In genomic region chr2:218959761-218960195, GRCh38 we compare ENCODE assay signal across 8 cellular contexts. TPM values are rescaled to one million over a fixed set of nuclear protein-coding genes. Genes with fewer than 3 reads are reported as not detected.
DNase-seq lines count a peak whose midpoint lies in the region; ATAC-seq, FAIRE-seq and TF ChIP-seq lines count a peak whose summit lies in the region.

No MANE protein-coding gene starts in this region.

- POLR2A ChIA-PET in GM12878 (lab: Charles Lee): no interaction called here

- 7% methylated on average over 39 of the region's 50 CpGs for WGBS in GM12878 (ENCODE audit: insufficient coverage, insufficient replicate concordance, low lambda C conversion rate, missing lambda C conversion rate)
- WGBS in mesendoderm (ENCODE audit: extremely low coverage, insufficient coverage, low lambda C conversion rate): no CpG with 5 or more reads among the region's 50 CpGs

- no peak for TF ChIP-seq RAD21 in GM12878 (IDR thresholded peaks at IDR 0.05; ENCODE audit: insufficient read depth, low read depth, low read length)

- peaks cover 32% of the 10 kb centered on the region for H3K4me1 Mint-ChIP-seq in GM23338

- H3K9ac ChIP-seq in GM12878 (ENCODE audit: control insufficient read depth, insufficient read depth, low read length) (no peak overlapping the region), mesendoderm (ENCODE audit: low read length) (no peak overlapping the region)

- H2BK120ac ChIP-seq in mesendoderm (ENCODE audit: low read depth, low read length): no peak overlapping the region

- SMC1A ChIA-PET in GM12878 (lab: Charles Lee; ENCODE audit: uncharacterized antibody, unreplicated experiment): interaction anchor here (0.8 to 1.2 kb wide), 3 partner anchors 50 to 83 kb away, joined by 3 to 5 read pairs (median 3); no protein-coding TSS in a partner anchor

- H2BK5ac ChIP-seq in mesendoderm (ENCODE audit: low read length): no peak overlapping the region

- DNase-seq in GM23338 (ENCODE audit: low spot score): peak; percentile 28
- DNase-seq in GM12878 (ENCODE audit: low read depth, low spot score): no peak
- DNase-seq in mesendoderm: peak; percentile 13
- DNase-seq in SHP77 (lab: John Stamatoyannopoulos, UW): no peak
- no peak for DNase-seq in NK-92 (lab: John Stamatoyannopoulos, UW; ENCODE audit: unreplicated experiment)
- DNase-seq in germinal center (ENCODE audit: low spot score): no peak

- CTCF ChIA-PET in GM12878 (lab: Yijun Ruan, JAX): interaction anchor here (0.5 to 2.4 kb wide), 6 partner anchors 35 to 160 kb away, joined by 3 to 11 read pairs (median 4); no protein-coding TSS in a partner anchor

- H3K23ac ChIP-seq in mesendoderm (ENCODE audit: low read length): no peak overlapping the region

- TF ChIP-seq CTCF in GM23338 (conservative IDR thresholded peaks at IDR 0.05; ENCODE audit: low read depth in 2 of 2) (no peak), GM12878 (IDR thresholded peaks at IDR 0.05 in 2 of 3, conservative IDR thresholded peaks at IDR 0.05 in 1 of 3; ENCODE audit: control insufficient read depth in 2 of 3, extremely low read depth in 1 of 3, insufficient read depth in 1 of 3, low read depth in 3 of 3, low read length in 3 of 3) (no peak)

- H3K36me3 ChIP-seq in ACC112 (ENCODE audit: insufficient read depth, low read length): no peaks in the 10 kb centered on the region
- no peaks in the 10 kb centered on the region for H3K36me3 ChIP-seq in GM23338 (ENCODE audit: insufficient read depth)
- no peaks in the 10 kb centered on the region for H3K36me3 ChIP-seq in GM12878 (ENCODE audit: control insufficient read depth in 2 of 2, insufficient read depth in 2 of 2, low read length in 1 of 2)
- H3K36me3 ChIP-seq in mesendoderm (ENCODE audit: control insufficient read depth, insufficient read depth, low read length): no peaks in the 10 kb centered on the region

- no peak overlapping the region; the same call in 2 of the 3 replicates for H3K4me3 Mint-ChIP-seq in GM23338

- peak overlapping the region; percentile 68 for H3K4me3 ChIP-seq in ACC112 (ENCODE audit: low read depth, low read length)
- peak overlapping the region; percentile 83 for H3K4me3 ChIP-seq in GM23338
- H3K4me3 ChIP-seq in GM12878: peak overlapping the region; percentile 64; the same call in 1 of the 2 replicates
- H3K4me3 ChIP-seq in mesendoderm (ENCODE audit: low read length): no peak overlapping the region

- no peak overlapping the region for H4K8ac ChIP-seq in mesendoderm (ENCODE audit: low read depth, low read length)

- no peaks in the 10 kb centered on the region for H3K9me3 Mint-ChIP-seq in GM23338

- no peaks in the 10 kb centered on the region for H3K79me1 ChIP-seq in mesendoderm (ENCODE audit: low read length)

- H3K27me3 ChIP-seq in ACC112 (ENCODE audit: insufficient read depth, low read length) (peaks cover 76% of the 10 kb centered on the region), GM23338 (ENCODE audit: insufficient read depth) (peaks cover 83% of the 10 kb centered on the region), GM12878 (replicated peaks in 1 of 2; ENCODE audit: control insufficient read depth in 2 of 2, insufficient read depth in 2 of 2, low read length in 1 of 2) (peaks cover 12 to 16% of the 10 kb centered on the region in 2 experiments; a peak in 3 of 4 replicates), mesendoderm (ENCODE audit: insufficient read depth, low read length, poor library complexity) (peaks cover 25% of the 10 kb centered on the region)

- intact Hi-C loops in GM12878 (cut with micrococcal nuclease; ENCODE audit: unreplicated experiment): no loop called here

- no peak for TF ChIP-seq POLR2A in GM12878 (IDR thresholded peaks at IDR 0.05; ENCODE audit: low read depth, low read length)

- no peak for ATAC-seq in GM23338
- no peak for ATAC-seq in GM12878
- no peak for ATAC-seq in HG02970 (IDR thresholded peaks at IDR 0.05; ENCODE audit: low FRiP score, unreplicated experiment)

- no TSS peak for BruUV-seq in GM12878 (replicated peaks; lab: Mats Ljungman, UMichigan)

- H3K4me2 ChIP-seq in GM23338 (peak overlapping the region; percentile 95), GM12878 (ENCODE audit: control insufficient read depth, insufficient read depth) (peak overlapping the region; percentile 86), mesendoderm (ENCODE audit: low read length) (peak overlapping the region; percentile 39)

- no peak overlapping the region for H3K4ac ChIP-seq in mesendoderm (ENCODE audit: low read depth, low read length)

- no peak overlapping the region for H2BK15ac ChIP-seq in mesendoderm (replicated peaks; ENCODE audit: low read depth)

- H4K20me1 ChIP-seq in GM23338 (replicated peaks; ENCODE audit: insufficient read depth) (no peaks in the 10 kb centered on the region; the same call in 1 of the 2 replicates), GM12878 (ENCODE audit: control insufficient read depth, insufficient read depth) (no peaks in the 10 kb centered on the region)

- RAD21 ChIA-PET in GM12878 (lab: Charles Lee; ENCODE audit: unreplicated experiment): interaction anchor here (0.8 to 1.2 kb wide), 3 partner anchors 55 to 83 kb away, joined by 3 to 8 read pairs (median 5); no protein-coding TSS in a partner anchor

- no peak for TF ChIP-seq EP300 in GM12878 (IDR thresholded peaks at IDR 0.05; ENCODE audit: borderline replicate concordance in 1 of 2, control insufficient read depth in 1 of 2, low read depth in 2 of 2, low read length in 2 of 2)

- H2AK5ac ChIP-seq in mesendoderm (ENCODE audit: low read length): no peak overlapping the region

- no peak for FAIRE-seq in GM12878 (lab: Jason Lieb, UNC)

- H4K5ac ChIP-seq in mesendoderm (ENCODE audit: low read length): no peak overlapping the region

- H3K36me3 Mint-ChIP-seq in GM23338 (ENCODE audit: low read depth): no peaks in the 10 kb centered on the region; the same call in 2 of the 3 replicates

- peaks cover 13% of the 10 kb centered on the region for H3K4me1 ChIP-seq in ACC112 (ENCODE audit: control insufficient read depth, insufficient read depth, low read length, unreplicated experiment)
- H3K4me1 ChIP-seq in GM23338 (ENCODE audit: insufficient read depth): peaks cover 26% of the 10 kb centered on the region
- H3K4me1 ChIP-seq in GM12878 (ENCODE audit: control insufficient read depth, insufficient read depth, low read length): no peaks in the 10 kb centered on the region
- H3K4me1 ChIP-seq in mesendoderm (ENCODE audit: control insufficient read depth, low read depth, low read length): peaks cover 10% of the 10 kb centered on the region

- in situ Hi-C loops in GM12878 (cut with MboI): no loop called here

- peaks cover 8% of the 10 kb centered on the region for H3F3A ChIP-seq in GM23338 (replicated peaks; ENCODE audit: low read depth)

- no peaks in the 10 kb centered on the region for H3K9me2 ChIP-seq in GM23338 (ENCODE audit: insufficient read depth)

- H3K27me3 Mint-ChIP-seq in GM23338 (ENCODE audit: insufficient read depth, low read depth, poor library complexity): peaks cover 65% of the 10 kb centered on the region

- H3K9me3 ChIP-seq in GM12878 (replicated peaks; ENCODE audit: control insufficient read depth, insufficient read depth, low read length): no peaks in the 10 kb centered on the region

- no peak overlapping the region for H3K56ac ChIP-seq in mesendoderm (ENCODE audit: low read length)

- no peak overlapping the region for H3K18ac ChIP-seq in mesendoderm (ENCODE audit: low read length)

- H3K27ac ChIP-seq in ACC112 (ENCODE audit: low read depth, low read length) (no peak overlapping the region), GM23338 (ENCODE audit: low read depth) (no peak overlapping the region), GM12878 (ENCODE audit: control insufficient read depth, insufficient read depth) (no peak overlapping the region), mesendoderm (ENCODE audit: low read depth, low read length) (no peak overlapping the region)

- H3K27ac Mint-ChIP-seq in GM23338: no peak overlapping the region

- H2AFZ ChIP-seq in ACC112 (ENCODE audit: low read length, unreplicated experiment) (no peak overlapping the region), GM23338 (peak overlapping the region; percentile 63), GM12878 (ENCODE audit: control insufficient read depth, low read depth, low read length) (peak overlapping the region; percentile 51)

- H3K79me2 ChIP-seq in ACC112 (ENCODE audit: control insufficient read depth, insufficient read depth, low read length, unreplicated experiment) (no peaks in the 10 kb centered on the region), GM23338 (replicated peaks; ENCODE audit: insufficient read depth) (no peaks in the 10 kb centered on the region), GM12878 (ENCODE audit: control insufficient read depth, insufficient read depth, low read length) (no peaks in the 10 kb centered on the region), mesendoderm (ENCODE audit: control insufficient read depth, insufficient read depth, low read length) (no peaks in the 10 kb centered on the region)

RNA-seq across cellular contexts. Expression of gene CDK5R2, which starts 0.3 kb away (rescaled TPM):
- 0.43 and 0.56 TPM in 2 replicates for total RNA-seq in GM23338 (2014; rRNA removed; shearing (Covaris generic))
- polyA plus RNA-seq in GM23338 (2016; fragmentation: Nextera tagmentation; extraction: Ambion mirVana) (0.19 TPM in 1 of 2 replicates, not detected in the other), GM12878 (2011; rRNA removed) (not detected in 2 replicates), GM12878 (2014; fragmentation: Illumina TruSeq; extraction: Trizol) (not detected in 2 replicates), GM12878 (2014; fragmentation: Nextera tagmentation; extraction: Ambion mirVana) (not detected), GM12878 (2014; rRNA removed) (not detected in 2 replicates), GM12878 (2016; fragmentation: Nextera tagmentation; extraction: Ambion mirVana) (not detected)
- total RNA-seq in GM12878 (2013; cell fraction: nucleolus; rRNA removed): 0.17 TPM in 1 of 2 replicates, not detected in the other
- total RNA-seq in GM12878 (2014; rRNA removed) (not detected in 2 replicates), GM12878 (2014; rRNA removed; fragmentation: Illumina TruSeq; extraction: Trizol) (not detected in 2 replicates), GM12878 (2021) (not detected in 2 replicates)
- not detected for polyA plus RNA-seq in GM12878 (2011; ENCODE audit: low read depth)
- polyA plus RNA-seq in GM12878 (2011; cell fraction: cytosol; rRNA removed): 0.03 TPM in 1 of 2 replicates, not detected in the other
- polyA plus RNA-seq in GM12878 (2011; cell fraction: nucleus; rRNA removed): not detected in 2 replicates
- polyA plus RNA-seq in GM12878 (2012): 0.08 TPM in 1 of 2 replicates, not detected in the other
- polyA minus RNA-seq in GM12878 (2011; rRNA and poly(A)+ RNA removed): 0.07 TPM in 1 of 2 replicates, not detected in the other
- polyA minus RNA-seq in GM12878 (2011; cell fraction: cytosol; rRNA and poly(A)+ RNA removed): not detected in 2 replicates
- polyA minus RNA-seq in GM12878 (2011; cell fraction: nucleus; rRNA and poly(A)+ RNA removed): 0.12 and 0.19 TPM in 2 replicates
- 0.11 TPM for polyA plus RNA-seq in mesendoderm (2013, experiment 1 of 2)
- 0.15 TPM for polyA plus RNA-seq in mesendoderm (2013, experiment 2 of 2)

RNA-seq across cellular contexts. Expression of gene FEV, which starts 25.2 kb away (rescaled TPM):
- not detected in 2 replicates for total RNA-seq in GM23338 (2014; rRNA removed; shearing (Covaris generic))
- not detected in 2 replicates for polyA plus RNA-seq in GM23338 (2016; fragmentation: Nextera tagmentation; extraction: Ambion mirVana)
- total RNA-seq in GM12878 (2013; cell fraction: nucleolus; rRNA removed): not detected in 2 replicates
- total RNA-seq in GM12878 (2014; rRNA removed): not detected in 2 replicates
- not detected in 2 replicates for total RNA-seq in GM12878 (2014; rRNA removed; fragmentation: Illumina TruSeq; extraction: Trizol)
- not detected in 2 replicates for total RNA-seq in GM12878 (2021)
- polyA plus RNA-seq in GM12878 (2011; ENCODE audit: low read depth): not detected
- polyA plus RNA-seq in GM12878 (2011; rRNA removed): not detected in 2 replicates
- not detected in 2 replicates for polyA plus RNA-seq in GM12878 (2011; cell fraction: cytosol; rRNA removed)
- not detected in 2 replicates for polyA plus RNA-seq in GM12878 (2011; cell fraction: nucleus; rRNA removed)
- not detected in 2 replicates for polyA plus RNA-seq in GM12878 (2012)
- not detected in 2 replicates for polyA plus RNA-seq in GM12878 (2014; fragmentation: Illumina TruSeq; extraction: Trizol)
- not detected for polyA plus RNA-seq in GM12878 (2014; fragmentation: Nextera tagmentation; extraction: Ambion mirVana)
- polyA plus RNA-seq in GM12878 (2014; rRNA removed): not detected in 2 replicates
- polyA plus RNA-seq in GM12878 (2016; fragmentation: Nextera tagmentation; extraction: Ambion mirVana): not detected
- not detected in 2 replicates for polyA minus RNA-seq in GM12878 (2011; rRNA and poly(A)+ RNA removed)
- not detected in 2 replicates for polyA minus RNA-seq in GM12878 (2011; cell fraction: cytosol; rRNA and poly(A)+ RNA removed)
- polyA minus RNA-seq in GM12878 (2011; cell fraction: nucleus; rRNA and poly(A)+ RNA removed): not detected in 2 replicates
- polyA plus RNA-seq in mesendoderm (2013, experiment 1 of 2): 0.13 TPM
- polyA plus RNA-seq in mesendoderm (2013, experiment 2 of 2): 0.10 TPM

RNA-seq across cellular contexts. Expression of gene CRYBA2, which starts 33.4 kb away (rescaled TPM):
- not detected in 2 replicates for total RNA-seq in GM23338 (2014; rRNA removed; shearing (Covaris generic))
- polyA plus RNA-seq in GM23338 (2016; fragmentation: Nextera tagmentation; extraction: Ambion mirVana): not detected in 2 replicates
- total RNA-seq in GM12878 (2013; cell fraction: nucleolus; rRNA removed): not detected in 2 replicates
- total RNA-seq in GM12878 (2014; rRNA removed): not detected in 2 replicates
- not detected in 2 replicates for total RNA-seq in GM12878 (2014; rRNA removed; fragmentation: Illumina TruSeq; extraction: Trizol)
- total RNA-seq in GM12878 (2021): not detected in 2 replicates
- not detected for polyA plus RNA-seq in GM12878 (2011; ENCODE audit: low read depth)
- not detected in 2 replicates for polyA plus RNA-seq in GM12878 (2011; rRNA removed)
- not detected in 2 replicates for polyA plus RNA-seq in GM12878 (2011; cell fraction: cytosol; rRNA removed)
- polyA plus RNA-seq in GM12878 (2011; cell fraction: nucleus; rRNA removed): not detected in 2 replicates
- polyA plus RNA-seq in GM12878 (2012): not detected in 2 replicates
- not detected in 2 replicates for polyA plus RNA-seq in GM12878 (2014; fragmentation: Illumina TruSeq; extraction: Trizol)
- polyA plus RNA-seq in GM12878 (2014; fragmentation: Nextera tagmentation; extraction: Ambion mirVana): not detected
- not detected in 2 replicates for polyA plus RNA-seq in GM12878 (2014; rRNA removed)
- not detected for polyA plus RNA-seq in GM12878 (2016; fragmentation: Nextera tagmentation; extraction: Ambion mirVana)
- not detected in 2 replicates for polyA minus RNA-seq in GM12878 (2011; rRNA and poly(A)+ RNA removed)
- polyA minus RNA-seq in GM12878 (2011; cell fraction: cytosol; rRNA and poly(A)+ RNA removed): not detected in 2 replicates
- not detected in 2 replicates for polyA minus RNA-seq in GM12878 (2011; cell fraction: nucleus; rRNA and poly(A)+ RNA removed)
- polyA plus RNA-seq in mesendoderm (2013, experiment 1 of 2): 0.10 TPM
- not detected for polyA plus RNA-seq in mesendoderm (2013, experiment 2 of 2)

Comparison
In these comparisons a context has a peak if more than half of its experiments do, and no peak if none do; other contexts are left out.
1. DNase-seq: peak in GM23338 (single experiment) and mesendoderm (single experiment); none in GM12878 (single experiment), SHP77 (0 of 2), NK-92 (single experiment) and germinal center (single experiment).
2. H3K4me2 ChIP-seq: peak in every context shown above with its lines; median percentile 95 in GM23338; 86 in GM12878; 39 in mesendoderm.